In the genomic region with DNA sequence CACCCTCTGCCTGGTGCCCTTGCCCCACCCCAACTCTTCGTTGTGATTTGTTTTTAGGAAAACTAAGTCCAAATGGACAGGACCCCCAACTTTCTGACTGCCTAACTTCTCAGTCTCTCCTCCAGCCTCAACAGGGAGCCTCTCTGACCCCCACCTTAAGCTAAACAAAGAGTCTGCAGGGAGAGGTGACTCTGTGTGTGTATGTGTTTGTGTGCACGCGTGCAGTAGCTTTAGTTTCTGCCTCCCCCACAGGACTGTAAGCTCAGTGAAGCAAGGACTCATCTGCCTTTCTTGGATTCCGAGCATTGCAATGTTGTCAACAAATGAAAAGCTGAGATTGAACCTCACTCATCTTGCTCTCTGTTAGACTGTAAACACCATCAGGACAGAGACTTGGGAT, we compare ENCODE assay signal across 1 cellular context.
TF ChIP-seq lines count a peak whose summit lies in the region.

No MANE protein-coding gene starts in this region.

TF ChIP-seq in GM23338, 12 proteins besides CTCF, POLR2A, EP300 and RAD21 (continued from another document):
- TF ChIP-seq, protein P1, sequence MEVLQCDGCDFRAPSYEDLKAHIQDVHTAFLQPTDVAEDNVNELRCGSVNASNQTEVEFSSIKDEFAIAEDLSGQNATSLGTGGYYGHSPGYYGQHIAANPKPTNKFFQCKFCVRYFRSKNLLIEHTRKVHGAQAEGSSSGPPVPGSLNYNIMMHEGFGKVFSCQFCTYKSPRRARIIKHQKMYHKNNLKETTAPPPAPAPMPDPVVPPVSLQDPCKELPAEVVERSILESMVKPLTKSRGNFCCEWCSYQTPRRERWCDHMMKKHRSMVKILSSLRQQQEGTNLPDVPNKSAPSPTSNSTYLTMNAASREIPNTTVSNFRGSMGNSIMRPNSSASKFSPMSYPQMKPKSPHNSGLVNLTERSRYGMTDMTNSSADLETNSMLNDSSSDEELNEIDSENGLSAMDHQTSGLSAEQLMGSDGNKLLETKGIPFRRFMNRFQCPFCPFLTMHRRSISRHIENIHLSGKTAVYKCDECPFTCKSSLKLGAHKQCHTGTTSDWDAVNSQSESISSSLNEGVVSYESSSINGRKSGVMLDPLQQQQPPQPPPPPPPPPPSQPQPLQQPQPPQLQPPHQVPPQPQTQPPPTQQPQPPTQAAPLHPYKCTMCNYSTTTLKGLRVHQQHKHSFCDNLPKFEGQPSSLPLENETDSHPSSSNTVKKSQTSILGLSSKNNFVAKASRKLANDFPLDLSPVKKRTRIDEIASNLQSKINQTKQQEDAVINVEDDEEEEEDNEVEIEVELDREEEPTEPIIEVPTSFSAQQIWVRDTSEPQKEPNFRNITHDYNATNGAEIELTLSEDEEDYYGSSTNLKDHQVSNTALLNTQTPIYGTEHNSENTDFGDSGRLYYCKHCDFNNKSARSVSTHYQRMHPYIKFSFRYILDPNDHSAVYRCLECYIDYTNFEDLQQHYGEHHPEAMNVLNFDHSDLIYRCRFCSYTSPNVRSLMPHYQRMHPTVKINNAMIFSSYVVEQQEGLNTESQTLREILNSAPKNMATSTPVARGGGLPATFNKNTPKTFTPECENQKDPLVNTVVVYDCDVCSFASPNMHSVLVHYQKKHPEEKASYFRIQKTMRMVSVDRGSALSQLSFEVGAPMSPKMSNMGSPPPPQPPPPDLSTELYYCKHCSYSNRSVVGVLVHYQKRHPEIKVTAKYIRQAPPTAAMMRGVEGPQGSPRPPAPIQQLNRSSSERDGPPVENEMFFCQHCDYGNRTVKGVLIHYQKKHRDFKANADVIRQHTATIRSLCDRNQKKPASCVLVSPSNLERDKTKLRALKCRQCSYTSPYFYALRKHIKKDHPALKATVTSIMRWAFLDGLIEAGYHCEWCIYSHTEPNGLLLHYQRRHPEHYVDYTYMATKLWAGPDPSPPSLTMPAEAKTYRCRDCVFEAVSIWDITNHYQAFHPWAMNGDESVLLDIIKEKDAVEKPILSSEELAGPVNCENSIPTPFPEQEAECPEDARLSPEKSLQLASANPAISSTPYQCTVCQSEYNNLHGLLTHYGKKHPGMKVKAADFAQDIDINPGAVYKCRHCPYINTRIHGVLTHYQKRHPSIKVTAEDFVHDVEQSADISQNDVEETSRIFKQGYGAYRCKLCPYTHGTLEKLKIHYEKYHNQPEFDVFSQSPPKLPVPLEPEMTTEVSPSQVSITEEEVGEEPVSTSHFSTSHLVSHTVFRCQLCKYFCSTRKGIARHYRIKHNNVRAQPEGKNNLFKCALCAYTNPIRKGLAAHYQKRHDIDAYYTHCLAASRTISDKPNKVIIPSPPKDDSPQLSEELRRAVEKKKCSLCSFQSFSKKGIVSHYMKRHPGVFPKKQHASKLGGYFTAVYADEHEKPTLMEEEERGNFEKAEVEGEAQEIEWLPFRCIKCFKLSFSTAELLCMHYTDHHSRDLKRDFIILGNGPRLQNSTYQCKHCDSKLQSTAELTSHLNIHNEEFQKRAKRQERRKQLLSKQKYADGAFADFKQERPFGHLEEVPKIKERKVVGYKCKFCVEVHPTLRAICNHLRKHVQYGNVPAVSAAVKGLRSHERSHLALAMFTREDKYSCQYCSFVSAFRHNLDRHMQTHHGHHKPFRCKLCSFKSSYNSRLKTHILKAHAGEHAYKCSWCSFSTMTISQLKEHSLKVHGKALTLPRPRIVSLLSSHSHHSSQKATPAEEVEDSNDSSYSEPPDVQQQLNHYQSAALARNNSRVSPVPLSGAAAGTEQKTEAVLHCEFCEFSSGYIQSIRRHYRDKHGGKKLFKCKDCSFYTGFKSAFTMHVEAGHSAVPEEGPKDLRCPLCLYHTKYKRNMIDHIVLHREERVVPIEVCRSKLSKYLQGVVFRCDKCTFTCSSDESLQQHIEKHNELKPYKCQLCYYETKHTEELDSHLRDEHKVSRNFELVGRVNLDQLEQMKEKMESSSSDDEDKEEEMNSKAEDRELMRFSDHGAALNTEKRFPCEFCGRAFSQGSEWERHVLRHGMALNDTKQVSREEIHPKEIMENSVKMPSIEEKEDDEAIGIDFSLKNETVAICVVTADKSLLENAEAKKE (CRISPR knock-in tag; IDR thresholded peaks at IDR 0.05): no peak
- TF ChIP-seq ZNF331 (CRISPR knock-in tag; IDR thresholded peaks at IDR 0.05; ENCODE audit: low read depth) (no peak), EZH2 (IDR thresholded peaks at IDR 0.05; ENCODE audit: low read depth, unreplicated experiment) (no peak)
